Comparison of ENCODE assay signal across 13 cellular contexts in genomic region chr9:125536184-125537152, GRCh38.
DNase-seq lines count a peak whose midpoint lies in the region; ATAC-seq and TF ChIP-seq lines count a peak whose summit lies in the region.
"Had no signal": no experiment of that assay in that cellular context is flagged by ENCODE, and none has a peak within 500 bp of the region (broad histone marks: within the 10 kb centered on the region; RNA-seq: fewer than 3 reads in every experiment).

No MANE protein-coding gene starts in this region.

- H4K20me1 ChIP-seq in BLaER1 (no peaks in the 10 kb centered on the region), HCT116 (ENCODE audit: insufficient read depth) (no peaks in the 10 kb centered on the region), Karpas-422 (ENCODE audit: insufficient read depth, low read depth, low read length) (peaks cover 3% of the 10 kb centered on the region; the same call in 1 of the 2 replicates)

- no peaks in the 10 kb centered on the region for H3K4me1 Mint-ChIP-seq in activated CD4-positive, alpha-beta T cell treated with anti-CD3 and anti-CD28 coated beads, Interleukin-2, amount 10 ng/mL, durations not matched to agents 7 days and 5 days

- peaks cover 9% of the 10 kb centered on the region for H3K36me3 Mint-ChIP-seq in activated CD4-positive, alpha-beta T cell treated with anti-CD3 and anti-CD28 coated beads, Interleukin-2, amount 10 ng/mL, durations not matched to agents 7 days and 5 days (ENCODE audit: low read depth)

- ATAC-seq in HCT116 (peak; percentile 62), HG03280 (IDR thresholded peaks at IDR 0.05; ENCODE audit: unreplicated experiment) (no peak)
- ATAC-seq: effector memory CD8-positive, alpha-beta T cell had no signal

- H3K27ac ChIP-seq in BLaER1 (no peak overlapping the region), HCT116 (ENCODE audit: low read depth, low read length) (no peak overlapping the region), Karpas-422 (ENCODE audit: low read length) (no peak overlapping the region), substantia nigra (ENCODE audit: low read depth, low read length, poor library complexity, severe bottlenecking) (no peak overlapping the region)
- H3K27ac ChIP-seq: BLaER1 treated with 17β-estradiol and CSF1 and Interleukin-3, amounts not matched to agents 10 nM and 100 nM had no signal

- H3K27me3 Mint-ChIP-seq in activated CD4-positive, alpha-beta T cell treated with anti-CD3 and anti-CD28 coated beads, Interleukin-2, amount 10 ng/mL, durations not matched to agents 7 days and 5 days = no peaks in the 10 kb centered on the region
- H3K27me3 Mint-ChIP-seq: effector memory CD8-positive, alpha-beta T cell had no signal

- H3K27ac Mint-ChIP-seq in activated CD4-positive, alpha-beta T cell treated with anti-CD3 and anti-CD28 coated beads, Interleukin-2, amount 10 ng/mL, durations not matched to agents 7 days and 5 days = no peak overlapping the region
- H3K27ac Mint-ChIP-seq: effector memory CD8-positive, alpha-beta T cell had no signal

- peaks cover 21% of the 10 kb centered on the region for H3K4me1 ChIP-seq in BLaER1
- peaks cover 32 to 45% of the 10 kb centered on the region in 2 experiments for H3K4me1 ChIP-seq in HCT116 (ENCODE audit: control insufficient read depth in 1 of 2, insufficient read depth in 2 of 2, low read length in 2 of 2)
- H3K4me1 ChIP-seq in Karpas-422 (ENCODE audit: low read length) = no peaks in the 10 kb centered on the region; the same call in 1 of the 2 replicates

- TF ChIP-seq CTCF in HCT116 (IDR thresholded peaks at IDR 0.05 in 2 of 3, conservative IDR thresholded peaks at IDR 0.05 in 1 of 3; ENCODE audit: borderline replicate concordance in 1 of 3, insufficient read depth in 1 of 3, low read depth in 2 of 3, low read length in 2 of 3) (no peak), fibroblast of villous mesenchyme (IDR thresholded peaks at IDR 0.05; ENCODE audit: insufficient read depth, low read depth, low read length) (no peak)

- H3K9me2 ChIP-seq in HCT116 (ENCODE audit: insufficient read depth) = no peaks in the 10 kb centered on the region
- H3K9me2 ChIP-seq in Karpas-422 (replicated peaks; ENCODE audit: insufficient read depth, low read length) = no peaks in the 10 kb centered on the region

- POLR2A ChIA-PET in HCT116 (lab: Charles Lee) = no interaction called here
- POLR2A ChIA-PET in activated CD4-positive, alpha-beta T cell treated with anti-CD3 and anti-CD28 coated beads, Interleukin-2, amount 10 ng/mL, durations not matched to agents 7 days and 5 days (lab: Charles Lee) = interaction anchor here (0.8 kb wide), 1 partner anchor 145 kb away, joined by 3 read pairs; no protein-coding TSS in a partner anchor

- peaks cover 14% of the 10 kb centered on the region for H3K36me3 ChIP-seq in BLaER1
- H3K36me3 ChIP-seq in HCT116 (ENCODE audit: control insufficient read depth in 1 of 2, insufficient read depth in 2 of 2, low read length in 2 of 2) = no peaks in the 10 kb centered on the region
- H3K36me3 ChIP-seq in Karpas-422 (ENCODE audit: insufficient read depth, low read length) = no peaks in the 10 kb centered on the region
- H3K36me3 ChIP-seq: breast epithelium had no signal

- H3K9me3 Mint-ChIP-seq in activated CD4-positive, alpha-beta T cell treated with anti-CD3 and anti-CD28 coated beads, Interleukin-2, amount 10 ng/mL, durations not matched to agents 7 days and 5 days = no peaks in the 10 kb centered on the region
- H3K9me3 Mint-ChIP-seq: effector memory CD8-positive, alpha-beta T cell had no signal

- intact Hi-C loops in HCT116 (cut with micrococcal nuclease) = no loop called here

- no peak overlapping the region for H3K4me3 Mint-ChIP-seq in activated CD4-positive, alpha-beta T cell treated with anti-CD3 and anti-CD28 coated beads, Interleukin-2, amount 10 ng/mL, durations not matched to agents 7 days and 5 days
- H3K4me3 Mint-ChIP-seq: effector memory CD8-positive, alpha-beta T cell had no signal

- H3K4me2 ChIP-seq in BLaER1 = peak overlapping the region; percentile 61
- H3K4me2 ChIP-seq in HCT116 (ENCODE audit: low read length) = peak overlapping the region; percentile 54
- no peak overlapping the region for H3K4me2 ChIP-seq in Karpas-422 (ENCODE audit: low read depth, low read length, poor library complexity, severe bottlenecking)

- no peaks in the 10 kb centered on the region for H3K27me3 ChIP-seq in BLaER1
- no peaks in the 10 kb centered on the region for H3K27me3 ChIP-seq in HCT116 (ENCODE audit: insufficient read depth, low read length)
- H3K27me3 ChIP-seq in Karpas-422 (ENCODE audit: low read length) = no peaks in the 10 kb centered on the region
- H3K27me3 ChIP-seq: BLaER1 treated with 17β-estradiol and CSF1 and Interleukin-3, amounts not matched to agents 10 nM and 100 nM; breast epithelium had no signal

- H3K4me3 ChIP-seq in BLaER1 (no peak overlapping the region), HCT116 (replicated peaks in 1 of 2; ENCODE audit: low read depth in 1 of 2, low read length in 2 of 2) (no peak overlapping the region), fibroblast of villous mesenchyme (ENCODE audit: low read depth, low read length) (no peak overlapping the region), Karpas-422 (ENCODE audit: low read length) (no peak overlapping the region)
- H3K4me3 ChIP-seq: BLaER1 treated with 17β-estradiol and CSF1 and Interleukin-3, amounts not matched to agents 10 nM and 100 nM; breast epithelium had no signal

- TF ChIP-seq RAD21 in HCT116 (IDR thresholded peaks at IDR 0.05; ENCODE audit: low read depth) = no peak

- H2AFZ ChIP-seq in HCT116 (ENCODE audit: low read depth, low read length, poor library complexity, severe bottlenecking) (no peak overlapping the region), Karpas-422 (ENCODE audit: low read length) (no peak overlapping the region)

- H3K9ac ChIP-seq in BLaER1 (no peak overlapping the region), HCT116 (ENCODE audit: low read length) (no peak overlapping the region), Karpas-422 (ENCODE audit: low read length) (no peak overlapping the region)
- H3K9ac ChIP-seq: BLaER1 treated with 17β-estradiol and CSF1 and Interleukin-3, amounts not matched to agents 10 nM and 100 nM had no signal

- no TSS peak for BruUV-seq in HCT116 (replicated peaks; lab: Mats Ljungman, UMichigan)

- CTCF ChIA-PET in HCT116 (lab: Charles Lee) = interaction anchor here (1.2 to 1.3 kb wide), 2 partner anchors 15 to 108 kb away, joined by 3 read pairs; no protein-coding TSS in a partner anchor
- CTCF ChIA-PET in activated CD4-positive, alpha-beta T cell treated with anti-CD3 and anti-CD28 coated beads, Interleukin-2, amount 10 ng/mL, durations not matched to agents 7 days and 5 days (lab: Charles Lee) = interaction anchor here (1.6 kb wide), 1 partner anchor 8 kb away, joined by 4 read pairs; no protein-coding TSS in a partner anchor

- DNase-seq in HCT116 (ENCODE audit: low read depth, low spot score) = no peak
- DNase-seq in RPMI7951 (ENCODE audit: low read depth) = peak; percentile 58
- peak; percentile 58 for DNase-seq in fibroblast of villous mesenchyme (ENCODE audit: low read depth)
- DNase-seq in activated CD4-positive, alpha-beta T cell treated with anti-CD3 and anti-CD28 coated beads, Interleukin-2, amount 10 ng/mL, durations not matched to agents 7 days and 5 days = no peak
- DNase-seq in Karpas-422 = no peak
- DNase-seq in substantia nigra (lab: John Stamatoyannopoulos, UW) = no peak
- DNase-seq: activated CD4-positive, CD25-positive, alpha-beta regulatory T cell treated with anti-CD3 and anti-CD28 coated beads, Interleukin-2, amount 50 U/mL, for 72 hours; activated naive CD4-positive, alpha-beta T cell treated with anti-CD3 and anti-CD28 coated beads, Interleukin-2, amount 50 U/mL, for 16 hours; effector memory CD8-positive, alpha-beta T cell had no signal

- RAD21 ChIA-PET in HCT116 (lab: Charles Lee; ENCODE audit: low non-redundant PET in 1 of 2, low total read pairs in 2 of 2, uncharacterized antibody in 2 of 2, unreplicated experiment in 2 of 2) = no interaction called here

- no peak for TF ChIP-seq POLR2A in HCT116 (IDR thresholded peaks at IDR 0.05; ENCODE audit: borderline replicate concordance, extremely low read depth, insufficient read depth, insufficient read length)

- H3K9me3 ChIP-seq in BLaER1 (peaks cover 8% of the 10 kb centered on the region; the same call in 1 of the 2 replicates), HCT116 (ENCODE audit: control insufficient read depth in 1 of 2, insufficient read depth in 1 of 2, low read depth in 1 of 2, low read length in 2 of 2) (no peaks in the 10 kb centered on the region), Karpas-422 (ENCODE audit: low read length) (no peaks in the 10 kb centered on the region)
- H3K9me3 ChIP-seq: breast epithelium had no signal

- no peaks in the 10 kb centered on the region for H3K79me2 ChIP-seq in HCT116 (ENCODE audit: insufficient read depth, low read length)
- no peaks in the 10 kb centered on the region for H3K79me2 ChIP-seq in Karpas-422 (ENCODE audit: low read length)

TF ChIP-seq in HCT116, 20 proteins besides CTCF, POLR2A, EP300 and RAD21:
- peak; percentile 49 for TF ChIP-seq JUND (IDR thresholded peaks at IDR 0.05)
- TF ChIP-seq EGR1 (IDR thresholded peaks at IDR 0.05; ENCODE audit: low read depth) = no peak
- TF ChIP-seq CEBPB (IDR thresholded peaks at IDR 0.05; ENCODE audit: low read depth) = 0 out of 2 replicates have a peak, but pooled peaks have one; percentile 10
- peak; percentile 48 for TF ChIP-seq SP1 (IDR thresholded peaks at IDR 0.05; ENCODE audit: low read depth)

Comparison
In these comparisons a context has a peak if more than half of its experiments do, and no peak if none do; other contexts are left out.
1. DNase-seq: peak in RPMI7951 (single experiment) and fibroblast of villous mesenchyme (single experiment); none in HCT116 (single experiment), activated CD4-positive, alpha-beta T cell treated with anti-CD3 and anti-CD28 coated beads, Interleukin-2, amount 10 ng/mL, durations not matched to agents 7 days and 5 days (single experiment), Karpas-422 (single experiment) and substantia nigra (0 of 49).